In the genomic region with DNA sequence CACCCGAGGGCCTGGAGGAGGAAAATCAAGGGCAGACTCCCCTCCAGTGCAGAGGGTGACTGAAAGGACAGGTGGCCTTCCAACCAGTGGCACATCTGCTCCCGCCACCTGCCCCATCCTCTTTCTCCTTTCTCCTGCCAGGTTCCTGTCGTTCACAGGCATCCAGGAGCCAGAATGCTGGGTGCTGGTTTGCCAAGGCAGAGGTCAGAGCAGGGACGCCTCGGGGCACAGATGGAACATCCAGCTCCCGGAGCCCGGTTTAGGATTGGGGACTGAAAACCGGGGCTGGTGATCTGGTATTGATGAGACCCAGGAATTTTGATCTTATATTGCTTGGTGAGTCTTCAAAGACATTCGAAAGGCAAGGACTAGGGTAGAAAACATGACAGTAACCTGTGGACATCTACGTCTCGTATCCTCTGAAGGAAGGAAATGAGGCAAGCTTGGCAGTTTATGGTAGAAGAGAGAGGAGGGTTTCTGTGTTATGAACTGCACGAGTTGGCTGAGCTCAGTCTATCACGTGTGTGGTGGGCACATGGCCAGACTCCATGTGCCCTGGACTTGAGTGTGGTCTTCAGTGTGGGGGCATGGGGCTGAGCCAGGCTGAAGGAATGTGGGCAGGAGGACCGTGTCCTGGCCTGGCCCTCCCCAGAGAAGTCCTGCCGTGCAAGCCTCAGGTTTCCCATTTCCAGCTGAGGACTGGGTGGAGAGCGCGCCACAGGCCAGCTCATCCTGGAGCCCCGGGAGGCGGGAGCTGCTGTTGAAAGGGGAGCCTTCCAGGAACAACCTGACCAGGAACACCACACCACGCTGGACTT, we compare ENCODE assay signal across 25 cellular contexts.
A peak's percentile ranks its signal among the peaks of the same experiment; 100 is the strongest.
DNase-seq lines count a peak whose midpoint lies in the region; ATAC-seq lines count a peak whose summit lies in the region.
"Had no signal": no experiment of that assay in that cellular context is flagged by ENCODE, and none has a peak within 500 bp of the region (broad histone marks: within the 10 kb centered on the region; RNA-seq: fewer than 3 reads in every experiment).

No MANE protein-coding gene starts in this region.

- ATAC-seq in activated CD4-positive, CD25-positive, alpha-beta regulatory T cell treated with anti-CD3 and anti-CD28 coated beads, Interleukin-2, amount 50 U/mL, for 24 hours, result no peak
- ATAC-seq: esophagus mucosa, left ventricle myocardium superior, right cardiac atrium, WTC11 had no signal

- peak; percentile 56 for DNase-seq in activated effector memory CD4-positive, alpha-beta T cell treated with anti-CD3 and anti-CD28 coated beads, Interleukin-2, amount 50 U/mL, for 16 hours
- no peak for DNase-seq in activated effector memory CD4-positive, alpha-beta T cell treated with Interleukin-2 at 50 U/mL for 16 hours
- DNase-seq in H4 (ENCODE audit: low spot score) (peak; percentile 28), LHCN-M2 (ENCODE audit: low read depth) (peak; percentile 5), myocyte (ENCODE audit: low read depth) (peak; percentile 9), kidney tubule cell (ENCODE audit: low spot score) (no peak)
- DNase-seq: activated gamma-delta T cell; amygdala; brain microvascular endothelial cell; cerebellar nuclear complex; foreskin fibroblast; islet precursor cell; KBM-7; left ventricle myocardium superior; MM.1S; naive B cell; NCI-H2081 treated with DMSO at 0.1 percent for 48 hours; NCI-H345; NCI-H748 treated with DMSO at 0.1 percent for 48 hours; right cardiac atrium; stimulated activated CD8-positive, alpha-beta memory T cell treated with anti-CD3 and anti-CD28 coated beads, Interleukin-4, amount 100 ng/mL, for 48 hours; transverse colon had no signal

Comparison
In these comparisons a context has a peak if more than half of its experiments do, and no peak if none do; other contexts are left out.
1. DNase-seq: peak in activated effector memory CD4-positive, alpha-beta T cell treated with anti-CD3 and anti-CD28 coated beads, Interleukin-2, amount 50 U/mL, for 16 hours (single experiment), H4 (single experiment), LHCN-M2 (single experiment) and myocyte (single experiment); none in activated effector memory CD4-positive, alpha-beta T cell treated with Interleukin-2 at 50 U/mL for 16 hours (single experiment) and kidney tubule cell (single experiment).